2 cellular contexts compared by ENCODE assay signal in genomic region chr9:128969491-128969890, GRCh38.
TF ChIP-seq lines count a peak whose summit lies in the region.

No MANE protein-coding gene starts in this region.

TF ChIP-seq in IMR-90, 13 proteins besides CTCF, POLR2A, EP300 and RAD21:
- no peak for TF ChIP-seq CEBPB (IDR thresholded peaks at IDR 0.05; ENCODE audit: low read depth, low read length)
- TF ChIP-seq SMC3 (IDR thresholded peaks at IDR 0.05; ENCODE audit: low read depth, low read length) = no peak
- TF ChIP-seq RCOR1 (IDR thresholded peaks at IDR 0.05; ENCODE audit: insufficient replicate concordance, low read length) = no peak
- TF ChIP-seq CHD1 (IDR thresholded peaks at IDR 0.05; ENCODE audit: low read depth, low read length) = no peak
- no peak for TF ChIP-seq MAZ (IDR thresholded peaks at IDR 0.05; ENCODE audit: borderline replicate concordance, low read depth, low read length)
- no peak for TF ChIP-seq NFE2L2 (IDR thresholded peaks at IDR 0.05; ENCODE audit: low read depth, low read length)
- TF ChIP-seq USF2 (IDR thresholded peaks at IDR 0.05; ENCODE audit: low read depth, low read length) = no peak
- TF ChIP-seq MAFK (IDR thresholded peaks at IDR 0.05; ENCODE audit: low read depth, low read length) = no peak
- TF ChIP-seq MXI1 (IDR thresholded peaks at IDR 0.05; ENCODE audit: borderline replicate concordance, low read depth, low read length) = no peak
- TF ChIP-seq FOS (IDR thresholded peaks at IDR 0.05; ENCODE audit: low read depth, low read length) = no peak
- TF ChIP-seq RFX5 (IDR thresholded peaks at IDR 0.05; ENCODE audit: low read depth, low read length) = no peak
- TF ChIP-seq BHLHE40 (IDR thresholded peaks at IDR 0.05; ENCODE audit: low read depth, low read length) = no peak
- no peak for TF ChIP-seq ELK1 (IDR thresholded peaks at IDR 0.05; ENCODE audit: borderline replicate concordance, low read depth, low read length)

TF ChIP-seq in K562, 482 proteins besides CTCF, POLR2A, EP300 and RAD21:
- TF ChIP-seq ZNF695 (CRISPR knock-in tag; IDR thresholded peaks at IDR 0.05) (no peak), GABPB1 (CRISPR knock-in tag; IDR thresholded peaks at IDR 0.05) (no peak), ZNF239 (CRISPR knock-in tag; IDR thresholded peaks at IDR 0.05) (no peak), IRF2 (CRISPR knock-in tag; IDR thresholded peaks at IDR 0.05) (no peak), CREB3L1 (IDR thresholded peaks at IDR 0.05; ENCODE audit: borderline replicate concordance, low read depth) (no peak), CEBPG (CRISPR knock-in tag; IDR thresholded peaks at IDR 0.05) (no peak), CEBPG (tag; conservative IDR thresholded peaks at IDR 0.05 in 1 of 2, IDR thresholded peaks at IDR 0.05 in 1 of 2) (no peak), ZNF699 (CRISPR knock-in tag; IDR thresholded peaks at IDR 0.05; ENCODE audit: insufficient replicate concordance) (no peak), HNRNPUL1 (IDR thresholded peaks at IDR 0.05; ENCODE audit: low read length) (no peak), HCFC1 (IDR thresholded peaks at IDR 0.05; ENCODE audit: low read depth, low read length) (no peak), ZNF436 (CRISPR knock-in tag; IDR thresholded peaks at IDR 0.05) (no peak), POLR2H (tag; IDR thresholded peaks at IDR 0.05; ENCODE audit: low read depth) (no peak), MAFF (IDR thresholded peaks at IDR 0.05; ENCODE audit: low read length) (no peak), DEAF1 (CRISPR knock-in tag; IDR thresholded peaks at IDR 0.05) (no peak)
- TF ChIP-seq, protein P1, sequence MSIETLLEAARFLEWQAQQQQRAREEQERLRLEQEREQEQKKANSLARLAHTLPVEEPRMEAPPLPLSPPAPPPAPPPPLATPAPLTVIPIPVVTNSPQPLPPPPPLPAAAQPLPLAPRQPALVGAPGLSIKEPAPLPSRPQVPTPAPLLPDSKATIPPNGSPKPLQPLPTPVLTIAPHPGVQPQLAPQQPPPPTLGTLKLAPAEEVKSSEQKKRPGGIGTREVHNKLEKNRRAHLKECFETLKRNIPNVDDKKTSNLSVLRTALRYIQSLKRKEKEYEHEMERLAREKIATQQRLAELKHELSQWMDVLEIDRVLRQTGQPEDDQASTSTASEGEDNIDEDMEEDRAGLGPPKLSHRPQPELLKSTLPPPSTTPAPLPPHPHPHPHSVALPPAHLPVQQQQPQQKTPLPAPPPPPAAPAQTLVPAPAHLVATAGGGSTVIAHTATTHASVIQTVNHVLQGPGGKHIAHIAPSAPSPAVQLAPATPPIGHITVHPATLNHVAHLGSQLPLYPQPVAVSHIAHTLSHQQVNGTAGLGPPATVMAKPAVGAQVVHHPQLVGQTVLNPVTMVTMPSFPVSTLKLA (conservative IDR thresholded peaks at IDR 0.05) = no peak
- TF ChIP-seq, protein P2, sequence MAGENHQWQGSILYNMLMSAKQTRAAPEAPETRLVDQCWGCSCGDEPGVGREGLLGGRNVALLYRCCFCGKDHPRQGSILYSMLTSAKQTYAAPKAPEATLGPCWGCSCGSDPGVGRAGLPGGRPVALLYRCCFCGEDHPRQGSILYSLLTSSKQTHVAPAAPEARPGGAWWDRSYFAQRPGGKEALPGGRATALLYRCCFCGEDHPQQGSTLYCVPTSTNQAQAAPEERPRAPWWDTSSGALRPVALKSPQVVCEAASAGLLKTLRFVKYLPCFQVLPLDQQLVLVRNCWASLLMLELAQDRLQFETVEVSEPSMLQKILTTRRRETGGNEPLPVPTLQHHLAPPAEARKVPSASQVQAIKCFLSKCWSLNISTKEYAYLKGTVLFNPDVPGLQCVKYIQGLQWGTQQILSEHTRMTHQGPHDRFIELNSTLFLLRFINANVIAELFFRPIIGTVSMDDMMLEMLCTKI (IDR thresholded peaks at IDR 0.05; ENCODE audit: partially characterized antibody) = no peak
